8 cellular contexts compared by ENCODE assay signal in the genomic region with DNA sequence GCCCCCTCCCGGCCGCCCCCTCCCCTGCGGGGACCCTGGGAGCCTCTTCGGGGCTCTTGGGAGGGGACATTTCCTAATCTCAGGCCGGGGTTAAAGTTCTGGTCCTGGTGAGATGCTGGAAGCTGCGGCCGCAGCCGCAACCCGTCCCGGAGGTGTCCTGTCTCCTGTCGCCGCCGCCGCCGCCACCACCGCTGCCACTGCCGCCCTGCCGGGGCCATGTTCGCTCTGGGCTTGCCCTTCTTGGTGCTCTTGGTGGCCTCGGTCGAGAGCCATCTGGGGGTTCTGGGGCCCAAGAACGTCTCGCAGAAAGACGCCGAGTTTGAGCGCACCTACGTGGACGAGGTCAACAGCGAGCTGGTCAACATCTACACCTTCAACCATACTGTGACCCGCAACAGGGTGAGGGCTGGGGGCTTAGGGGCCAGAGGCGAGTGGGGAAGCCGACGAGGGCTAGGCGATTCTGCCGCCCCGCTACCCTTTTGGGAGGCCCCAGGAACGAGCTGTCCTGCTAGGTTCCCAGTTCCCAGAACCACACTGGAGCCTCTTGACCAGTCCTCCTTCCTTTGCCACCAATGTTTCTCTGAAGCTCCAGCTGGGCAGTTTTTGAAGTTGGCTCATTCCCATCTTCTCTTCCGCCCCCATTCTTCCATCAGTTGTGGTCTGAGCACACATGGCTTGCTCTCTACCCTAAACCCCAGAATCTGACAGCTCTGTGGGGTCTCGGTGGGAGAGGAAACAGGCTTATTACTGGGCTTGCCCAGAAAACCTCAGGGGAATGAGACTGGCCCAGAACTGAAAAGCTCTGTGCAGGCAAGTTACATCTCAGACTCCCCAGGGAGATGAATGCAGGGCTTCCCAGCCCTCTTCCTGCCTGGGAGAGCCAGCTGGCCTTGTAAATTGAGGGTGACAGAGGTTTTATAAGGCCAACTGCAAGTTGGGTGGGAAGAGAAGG. TPM values are rescaled to one million over a fixed set of nuclear protein-coding genes. Genes with fewer than 3 reads are reported as not detected.
DNase-seq lines count a peak whose midpoint lies in the region; ATAC-seq and TF ChIP-seq lines count a peak whose summit lies in the region.

No MANE protein-coding gene starts in this region.

- TF ChIP-seq CTCF in Loucy (conservative IDR thresholded peaks at IDR 0.05; ENCODE audit: low read length) (no peak), thyroid gland (IDR thresholded peaks at IDR 0.05) (no peak)

- peak overlapping the region; percentile 97 for H3K4me2 ChIP-seq in Loucy (ENCODE audit: low read depth, low read length, poor library complexity, severe bottlenecking)

- no peaks in the 10 kb centered on the region for H3K27me3 ChIP-seq in Loucy (ENCODE audit: insufficient read depth, low read length, poor library complexity, severe bottlenecking)
- no peaks in the 10 kb centered on the region for H3K27me3 ChIP-seq in thyroid gland

- H3K36me3 ChIP-seq in Loucy (ENCODE audit: insufficient read depth, low read length): no peaks in the 10 kb centered on the region
- H3K36me3 ChIP-seq in thyroid gland: peaks cover 5 to 11% of the 10 kb centered on the region in 2 donors

- TF ChIP-seq POLR2A in erythroblast (IDR thresholded peaks at IDR 0.05; ENCODE audit: low read length) (no peak), thyroid gland (IDR thresholded peaks at IDR 0.05) (peak in 1 of 2 donors; percentile 31)

- H3K4me3 Mint-ChIP-seq in activated CD8-positive, alpha-beta T cell treated with anti-CD3 and anti-CD28 coated beads, Interleukin-2, amount 10 ng/mL, durations not matched to agents 7 days and 5 days: peak overlapping the region; percentile 91
- peak overlapping the region; percentile 89 to 97 (median 93) for H3K4me3 Mint-ChIP-seq in naive thymus-derived CD8-positive, alpha-beta T cell

- no peaks in the 10 kb centered on the region for H3K9me3 ChIP-seq in Loucy (ENCODE audit: insufficient read depth, low read depth, low read length)
- H3K9me3 ChIP-seq in thyroid gland: no peaks in the 10 kb centered on the region

- peak; percentile 49 for ATAC-seq in GM21723 (IDR thresholded peaks at IDR 0.05; ENCODE audit: unreplicated experiment)
- peak; percentile 59 for ATAC-seq in activated CD8-positive, alpha-beta T cell treated with anti-CD3 and anti-CD28 coated beads, Interleukin-2, amount 10 ng/mL, durations not matched to agents 7 days and 5 days
- peak; percentile 54 to 66 for ATAC-seq in naive thymus-derived CD8-positive, alpha-beta T cell

- 1 to 16% methylated on average over 2 to 31 of the region's 39 CpGs for WGBS in thyroid gland, 2 donors

- H3K9me2 ChIP-seq in Loucy (replicated peaks; ENCODE audit: low read depth, low read length): no peaks in the 10 kb centered on the region

- CTCF ChIA-PET in activated CD8-positive, alpha-beta T cell treated with anti-CD3 and anti-CD28 coated beads, Interleukin-2, amount 10 ng/mL, durations not matched to agents 7 days and 5 days (lab: Charles Lee): interaction anchor here (0.6 to 7.8 kb wide), 16 partner anchors 10 to 443 kb away, joined by 3 to 124 read pairs (median 6); partner anchors contain the start of genes PAFAH1B2, PCSK7, RNF214 and ZPR1

- peaks cover 5% of the 10 kb centered on the region; the same call in 1 of the 2 replicates for H3F3A ChIP-seq in Loucy (ENCODE audit: low read depth)

- DNase-seq in EL: peak; percentile 45
- peak; percentile 63 for DNase-seq in activated CD8-positive, alpha-beta T cell treated with anti-CD3 and anti-CD28 coated beads, Interleukin-2, amount 10 ng/mL, durations not matched to agents 7 days and 5 days
- DNase-seq in erythroblast (lab: John Stamatoyannopoulos, UW): peak; percentile 57 to 75
- DNase-seq in naive thymus-derived CD8-positive, alpha-beta T cell: peak in 9 of 10 donors; percentile 16 to 60 (median 33)
- DNase-seq in thyroid gland: peak; percentile 49 to 52
- DNase-seq in NCI-H510A (lab: John Stamatoyannopoulos, UW): no peak

- H3K36me3 Mint-ChIP-seq in activated CD8-positive, alpha-beta T cell treated with anti-CD3 and anti-CD28 coated beads, Interleukin-2, amount 10 ng/mL, durations not matched to agents 7 days and 5 days (ENCODE audit: low read depth): peaks cover 2% of the 10 kb centered on the region
- H3K36me3 Mint-ChIP-seq in naive thymus-derived CD8-positive, alpha-beta T cell: peaks cover 0 to 10% (median 2%) of the 10 kb centered on the region in 3 donors

- H3K27ac ChIP-seq in thyroid gland: peak overlapping the region; percentile 93 to 94 (median 94)

- H3K79me2 ChIP-seq in Loucy (ENCODE audit: insufficient read depth, low read length): no peaks in the 10 kb centered on the region

- peaks cover 32% of the 10 kb centered on the region for H3K4me1 Mint-ChIP-seq in activated CD8-positive, alpha-beta T cell treated with anti-CD3 and anti-CD28 coated beads, Interleukin-2, amount 10 ng/mL, durations not matched to agents 7 days and 5 days (ENCODE audit: low read depth)
- peaks cover 10 to 37% (median 31%) of the 10 kb centered on the region in 4 donors for H3K4me1 Mint-ChIP-seq in naive thymus-derived CD8-positive, alpha-beta T cell

- H3K9me3 Mint-ChIP-seq in activated CD8-positive, alpha-beta T cell treated with anti-CD3 and anti-CD28 coated beads, Interleukin-2, amount 10 ng/mL, durations not matched to agents 7 days and 5 days (ENCODE audit: insufficient read depth): no peaks in the 10 kb centered on the region
- no peaks in the 10 kb centered on the region for H3K9me3 Mint-ChIP-seq in naive thymus-derived CD8-positive, alpha-beta T cell

- H3K27ac Mint-ChIP-seq in activated CD8-positive, alpha-beta T cell treated with anti-CD3 and anti-CD28 coated beads, Interleukin-2, amount 10 ng/mL, durations not matched to agents 7 days and 5 days: peak overlapping the region; percentile 88
- H3K27ac Mint-ChIP-seq in naive thymus-derived CD8-positive, alpha-beta T cell: peak overlapping the region; percentile 82 to 99 (median 97)

- H3K4me3 ChIP-seq in Loucy (ENCODE audit: low read length, poor library complexity, severe bottlenecking): peak overlapping the region; percentile 76
- H3K4me3 ChIP-seq in thyroid gland (replicated peaks in 1 of 3): peak overlapping the region; percentile 66 to 77 (median 71)

- H2AFZ ChIP-seq in Loucy (ENCODE audit: low read length): peak overlapping the region; percentile 69; the same call in 1 of the 2 replicates

- H3K4me1 ChIP-seq in Loucy (ENCODE audit: insufficient read depth, low read length, poor library complexity, severe bottlenecking) (peaks cover 22% of the 10 kb centered on the region), thyroid gland (peaks cover 26 to 48% of the 10 kb centered on the region in 2 donors)

- intact Hi-C loops in thyroid gland (cut with DNase I): no loop called here

- no peaks in the 10 kb centered on the region for H3K27me3 Mint-ChIP-seq in activated CD8-positive, alpha-beta T cell treated with anti-CD3 and anti-CD28 coated beads, Interleukin-2, amount 10 ng/mL, durations not matched to agents 7 days and 5 days (ENCODE audit: low read depth)
- no peaks in the 10 kb centered on the region for H3K27me3 Mint-ChIP-seq in naive thymus-derived CD8-positive, alpha-beta T cell

- H3K9ac ChIP-seq in Loucy (ENCODE audit: low read depth, low read length, poor library complexity, severe bottlenecking): peak overlapping the region; percentile 71

- H4K20me1 ChIP-seq in Loucy (ENCODE audit: insufficient read depth, low read length, poor library complexity, severe bottlenecking): no peaks in the 10 kb centered on the region

- POLR2A ChIA-PET in activated CD8-positive, alpha-beta T cell treated with anti-CD3 and anti-CD28 coated beads, Interleukin-2, amount 10 ng/mL, durations not matched to agents 7 days and 5 days (lab: Charles Lee): interaction anchor here (0.6 to 2.8 kb wide), 9 partner anchors 17 to 259 kb away, joined by 3 to 32 read pairs (median 3); partner anchors contain the start of gene PAFAH1B2
- POLR2A ChIA-PET in naive thymus-derived CD8-positive, alpha-beta T cell (lab: Charles Lee): interaction anchor here (0.8 to 4.2 kb wide), 17 partner anchors 9 to 406 kb away, joined by 3 to 70 read pairs (median 4); partner anchors contain the start of genes PAFAH1B2, PCSK7, RNF214 and ZPR1

RNA-seq across cellular contexts. Expression of gene SIDT2, which starts 0.8 kb away (rescaled TPM):
- 10 to 100 TPM; 20.2 to 23.6 TPM for total RNA-seq in activated CD8-positive, alpha-beta T cell treated with anti-CD3 and anti-CD28 coated beads, Interleukin-2, amount 10 ng/mL, durations not matched to agents 7 days and 5 days
- 10 to 100 TPM; 48.0 to 63.0 TPM for total RNA-seq in naive thymus-derived CD8-positive, alpha-beta T cell
- 1 to 10 TPM; 2.3 to 3.1 (median 2.3) TPM for polyA plus RNA-seq in naive thymus-derived CD8-positive, alpha-beta T cell
- 10 to 100 TPM; 31.8 to 54.5 (median 42.3) TPM for total RNA-seq in thyroid gland

RNA-seq across cellular contexts. Expression of gene TAGLN, which starts 19.8 kb away (rescaled TPM):
- total RNA-seq in activated CD8-positive, alpha-beta T cell treated with anti-CD3 and anti-CD28 coated beads, Interleukin-2, amount 10 ng/mL, durations not matched to agents 7 days and 5 days: 1 to 10 TPM; 2.4 to 2.6 TPM
- total RNA-seq in naive thymus-derived CD8-positive, alpha-beta T cell: 10 to 100 TPM; 12.1 to 14.4 TPM
- polyA plus RNA-seq in naive thymus-derived CD8-positive, alpha-beta T cell: under 1 TPM; 0.13 to 0.51 (median 0.21) TPM
- 100 to 1,000 TPM; 155 to 407 (median 229) TPM for total RNA-seq in thyroid gland

RNA-seq across cellular contexts. Expression of gene PAFAH1B2, which starts 35.2 kb away (rescaled TPM):
- total RNA-seq in activated CD8-positive, alpha-beta T cell treated with anti-CD3 and anti-CD28 coated beads, Interleukin-2, amount 10 ng/mL, durations not matched to agents 7 days and 5 days: 10 to 100 TPM; 56.5 to 60.0 TPM
- 10 to 100 TPM; 59.2 to 60.5 TPM for total RNA-seq in naive thymus-derived CD8-positive, alpha-beta T cell
- polyA plus RNA-seq in naive thymus-derived CD8-positive, alpha-beta T cell: 10 to 100 TPM; 14.4 to 19.5 (median 18.3) TPM
- total RNA-seq in thyroid gland: 100 to 1,000 TPM; 107 to 128 (median 118) TPM

RNA-seq across cellular contexts. Expression of gene PCSK7, which starts 52.5 kb away (rescaled TPM):
- 100 to 1,000 TPM; 160 to 161 TPM for total RNA-seq in activated CD8-positive, alpha-beta T cell treated with anti-CD3 and anti-CD28 coated beads, Interleukin-2, amount 10 ng/mL, durations not matched to agents 7 days and 5 days
- 100 to 1,000 TPM; 277 to 296 TPM for total RNA-seq in naive thymus-derived CD8-positive, alpha-beta T cell
- 10 to 100 TPM; 32.6 to 60.6 (median 47.8) TPM for polyA plus RNA-seq in naive thymus-derived CD8-positive, alpha-beta T cell
- 10 to 100 TPM; 36.1 to 61.1 (median 47.5) TPM for total RNA-seq in thyroid gland

RNA-seq across cellular contexts. Expression of gene RNF214, which starts 53.1 kb away (rescaled TPM):
- 10 to 100 TPM; 19.5 to 21.2 TPM for total RNA-seq in activated CD8-positive, alpha-beta T cell treated with anti-CD3 and anti-CD28 coated beads, Interleukin-2, amount 10 ng/mL, durations not matched to agents 7 days and 5 days
- total RNA-seq in naive thymus-derived CD8-positive, alpha-beta T cell: 10 to 100 TPM; 28.8 to 30.3 TPM
- 10 to 100 TPM in 1 of 3 donors, 1 to 10 TPM in 2; 7.5 to 11.6 (median 9.3) TPM for polyA plus RNA-seq in naive thymus-derived CD8-positive, alpha-beta T cell
- 10 to 100 TPM; 17.4 to 22.8 (median 20.0) TPM for total RNA-seq in thyroid gland

Comparison
In these comparisons a context has a peak if more than half of its experiments do, and no peak if none do; other contexts are left out.
1. RNA of gene TAGLN, which starts 19.8 kb away (total RNA-seq): 155 to 407 TPM in thyroid gland; 12.1 to 14.4 TPM in naive thymus-derived CD8-positive, alpha-beta T cell and 2.4 to 2.6 TPM in activated CD8-positive, alpha-beta T cell treated with anti-CD3 and anti-CD28 coated beads, Interleukin-2, amount 10 ng/mL, durations not matched to agents 7 days and 5 days; every median in the first group is over 10 times any median in the second.
2. Peak in every context shown above with its lines, with median percentiles within 50 percentile points of each other: ATAC-seq.